25 cellular contexts compared by ENCODE assay signal in genomic region chr2:184091456-184091855, GRCh38.
DNase-seq lines count a peak whose midpoint lies in the region; ATAC-seq, FAIRE-seq and TF ChIP-seq lines count a peak whose summit lies in the region.
"Had no signal": no experiment of that assay in that cellular context is flagged by ENCODE, and none has a peak within 500 bp of the region (broad histone marks: within the 10 kb centered on the region; RNA-seq: fewer than 3 reads in every experiment).

No MANE protein-coding gene starts in this region.

- intact Hi-C loops in HepG2 (cut with micrococcal nuclease; ENCODE audit: unreplicated experiment), result no loop called here
- intact Hi-C loops in right lobe of liver (cut with DNase I), result no loop called here
- intact Hi-C loops in PC-9 (cut with micrococcal nuclease; ENCODE audit: unreplicated experiment), result no loop called here

- no peak overlapping the region for H3K4me3 ChIP-seq in HepG2 (replicated peaks in 1 of 3; ENCODE audit: insufficient read depth in 1 of 3, low read depth in 2 of 3, low read length in 3 of 3)
- H3K4me3 ChIP-seq in right lobe of liver, result no peak overlapping the region
- H3K4me3 ChIP-seq in PC-9, result no peak overlapping the region
- H3K4me3 ChIP-seq: BLaER1, GM12878 had no signal

- WGBS in HepG2 (ENCODE audit: low lambda C conversion rate), result under 1% methylated on average over 3 of the region's 3 CpGs
- WGBS in right lobe of liver (ENCODE audit: insufficient coverage, low coverage, low lambda C conversion rate, missing lambda C conversion rate), result 40% methylated on average over 3 of the region's 3 CpGs

- H4K20me1 ChIP-seq in HepG2 (ENCODE audit: insufficient read depth, low read length) (no peaks in the 10 kb centered on the region; the same call in 1 of the 2 replicates), PC-9 (ENCODE audit: insufficient read depth) (no peaks in the 10 kb centered on the region)
- H4K20me1 ChIP-seq: BLaER1 had no signal

- H3F3A ChIP-seq in PC-9 (ENCODE audit: insufficient read depth, low read depth), result no peaks in the 10 kb centered on the region

- H3K27me3 Mint-ChIP-seq in activated T-helper 17 cell treated with anti-CD3 and anti-CD28 coated beads, Interleukin-2, amount 50 U/mL, for 72 hours, result no peaks in the 10 kb centered on the region
- no peaks in the 10 kb centered on the region for H3K27me3 Mint-ChIP-seq in T-helper 2 cell treated with Interferon-gamma antibody and Interleukin-4, amounts not matched to agents 5 μg/mL and 100 μg/mL, for 36 hours (ENCODE audit: low read depth)
- H3K27me3 Mint-ChIP-seq: CD4-positive, alpha-beta memory T cell; CD4-positive, CD25-positive, alpha-beta regulatory T cell; CD8-positive, alpha-beta memory T cell had no signal

- H3K4me2 ChIP-seq in HepG2 (ENCODE audit: low read depth, low read length) (no peak overlapping the region), PC-9 (no peak overlapping the region)
- H3K4me2 ChIP-seq: BLaER1 had no signal

- no peak for TF ChIP-seq CTCF in HepG2 (CRISPR knock-in tag; IDR thresholded peaks at IDR 0.05)
- TF ChIP-seq CTCF in right lobe of liver (IDR thresholded peaks at IDR 0.05), result no peak
- TF ChIP-seq CTCF in PC-9 (conservative IDR thresholded peaks at IDR 0.05), result no peak

- no peak overlapping the region for H3K4me3 Mint-ChIP-seq in activated T-helper 17 cell treated with anti-CD3 and anti-CD28 coated beads, Interleukin-2, amount 50 U/mL, for 72 hours
- H3K4me3 Mint-ChIP-seq in T-helper 2 cell treated with Interferon-gamma antibody and Interleukin-4, amounts not matched to agents 5 μg/mL and 100 μg/mL, for 36 hours, result no peak overlapping the region
- H3K4me3 Mint-ChIP-seq: CD14-positive monocyte; CD4-positive, alpha-beta memory T cell; CD4-positive, CD25-positive, alpha-beta regulatory T cell; CD8-positive, alpha-beta memory T cell had no signal

- no peaks in the 10 kb centered on the region for H3K9me2 ChIP-seq in PC-9 (ENCODE audit: insufficient read depth)

- in situ Hi-C loops in HepG2 (cut with HindIII; ENCODE audit: extremely low pct_ligation_motif_present, low pct_unique_long_range_greater_than_20kb), result no loop called here

- no peak overlapping the region for H3K27ac Mint-ChIP-seq in activated T-helper 17 cell treated with anti-CD3 and anti-CD28 coated beads, Interleukin-2, amount 50 U/mL, for 72 hours
- H3K27ac Mint-ChIP-seq in T-helper 2 cell treated with Interferon-gamma antibody and Interleukin-4, amounts not matched to agents 5 μg/mL and 100 μg/mL, for 36 hours, result no peak overlapping the region
- H3K27ac Mint-ChIP-seq: CD14-positive monocyte; CD4-positive, alpha-beta memory T cell; CD4-positive, CD25-positive, alpha-beta regulatory T cell; CD8-positive, alpha-beta memory T cell had no signal

- POLR2A ChIA-PET in HepG2 (lab: Yijun Ruan, JAX), result no interaction called here
- POLR2A ChIA-PET in PC-9 (lab: Charles Lee; ENCODE audit: unreplicated experiment), result no interaction called here

- no peaks in the 10 kb centered on the region for H3K4me1 Mint-ChIP-seq in activated T-helper 17 cell treated with anti-CD3 and anti-CD28 coated beads, Interleukin-2, amount 50 U/mL, for 72 hours
- no peaks in the 10 kb centered on the region for H3K4me1 Mint-ChIP-seq in T-helper 2 cell treated with Interferon-gamma antibody and Interleukin-4, amounts not matched to agents 5 μg/mL and 100 μg/mL, for 36 hours (ENCODE audit: low read depth)
- H3K4me1 Mint-ChIP-seq: CD14-positive monocyte; CD4-positive, alpha-beta memory T cell; CD4-positive, CD25-positive, alpha-beta regulatory T cell; CD8-positive, alpha-beta memory T cell had no signal

- no peak overlapping the region for H3K27ac ChIP-seq in HepG2 (ENCODE audit: extremely low read length, insufficient read depth, low read length)
- no peak overlapping the region for H3K27ac ChIP-seq in right lobe of liver
- no peak overlapping the region for H3K27ac ChIP-seq in PC-9
- H3K27ac ChIP-seq: 22Rv1, BLaER1 had no signal

- no peaks in the 10 kb centered on the region for H3K9me3 Mint-ChIP-seq in activated T-helper 17 cell treated with anti-CD3 and anti-CD28 coated beads, Interleukin-2, amount 50 U/mL, for 72 hours
- H3K9me3 Mint-ChIP-seq in T-helper 2 cell treated with Interferon-gamma antibody and Interleukin-4, amounts not matched to agents 5 μg/mL and 100 μg/mL, for 36 hours, result peaks cover 6% of the 10 kb centered on the region

- DNase-seq in HepG2 (ENCODE audit: low spot score) (no peak), right lobe of liver (no peak), PC-9 (no peak)
- no peak for DNase-seq in T-helper 2 cell treated with Interferon-gamma antibody and Interleukin-4, amounts not matched to agents 5 μg/mL and 100 μg/mL, for 36 hours (ENCODE audit: low spot score)
- DNase-seq: ACHN; BE2C; C1 segment of cervical spinal cord; CD4-positive, alpha-beta memory T cell; CD4-positive, CD25-positive, alpha-beta regulatory T cell; CD8-positive, alpha-beta memory T cell; COR-L47; DMS 273 treated with DMSO at 0.1 percent for 48 hours; DMS153; DMS53; DMS79; DND-41; EL; GDM1 had no signal

- CTCF ChIA-PET in HepG2 (lab: Yijun Ruan, JAX; ENCODE audit: low intra/inter-chr PET ratio, low total read pairs) (no interaction called here), PC-9 (lab: Charles Lee) (no interaction called here)

- H3K4me1 ChIP-seq in HepG2 (ENCODE audit: insufficient read depth, low read length) (no peaks in the 10 kb centered on the region), right lobe of liver (no peaks in the 10 kb centered on the region), PC-9 (replicated peaks; ENCODE audit: insufficient read depth) (no peaks in the 10 kb centered on the region)
- H3K4me1 ChIP-seq: BE2C, BLaER1 had no signal

- H3K36me3 ChIP-seq in HepG2 (replicated peaks in 1 of 2; ENCODE audit: control insufficient read depth in 1 of 2, insufficient read depth in 2 of 2, low read length in 2 of 2) (no peaks in the 10 kb centered on the region), right lobe of liver (no peaks in the 10 kb centered on the region), PC-9 (ENCODE audit: low read depth) (no peaks in the 10 kb centered on the region)
- H3K36me3 ChIP-seq: BE2C, BLaER1 had no signal

- TF ChIP-seq POLR2A in HepG2 (IDR thresholded peaks at IDR 0.05; ENCODE audit: insufficient read depth in 1 of 2, low read depth in 2 of 2, low read length in 2 of 2) (no peak), right lobe of liver (IDR thresholded peaks at IDR 0.05) (no peak)

- no peak for TF ChIP-seq EP300 in HepG2 (IDR thresholded peaks at IDR 0.05; ENCODE audit: low read depth in 2 of 2, low read length in 2 of 2)
- TF ChIP-seq EP300 in HepG2 (CRISPR knock-in tag; IDR thresholded peaks at IDR 0.05; ENCODE audit: borderline replicate concordance), result no peak

- H3K27me3 ChIP-seq in HepG2 (ENCODE audit: control insufficient read depth in 1 of 2, insufficient read depth in 2 of 2, low read length in 2 of 2) (no peaks in the 10 kb centered on the region), right lobe of liver (no peaks in the 10 kb centered on the region), PC-9 (ENCODE audit: insufficient read depth, low read depth) (no peaks in the 10 kb centered on the region)
- H3K27me3 ChIP-seq: BE2C, BLaER1 had no signal

- H3K79me2 ChIP-seq in HepG2 (ENCODE audit: insufficient read depth, low read length) (no peaks in the 10 kb centered on the region), PC-9 (ENCODE audit: low read depth) (no peaks in the 10 kb centered on the region)

- H2AFZ ChIP-seq in HepG2 (ENCODE audit: low read length), result no peak overlapping the region
- H2AFZ ChIP-seq in PC-9, result 0 out of 2 replicates have a peak overlapping the region, but pooled peaks have one; percentile 3

- ATAC-seq in HepG2 (no peak), right lobe of liver (no peak)
- ATAC-seq in activated T-helper 17 cell treated with anti-CD3 and anti-CD28 coated beads, Interleukin-2, amount 50 U/mL, for 72 hours (replicated peaks), result no peak
- ATAC-seq: GM12878 had no signal

- H3K9me3 ChIP-seq in HepG2 (ENCODE audit: low read length) (no peaks in the 10 kb centered on the region), right lobe of liver (no peaks in the 10 kb centered on the region), PC-9 (ENCODE audit: insufficient read depth, low read depth) (no peaks in the 10 kb centered on the region)
- H3K9me3 ChIP-seq: BE2C, BLaER1 had no signal

- no peaks in the 10 kb centered on the region for H3K36me3 Mint-ChIP-seq in activated T-helper 17 cell treated with anti-CD3 and anti-CD28 coated beads, Interleukin-2, amount 50 U/mL, for 72 hours (ENCODE audit: low read depth)
- H3K36me3 Mint-ChIP-seq in T-helper 2 cell treated with Interferon-gamma antibody and Interleukin-4, amounts not matched to agents 5 μg/mL and 100 μg/mL, for 36 hours (ENCODE audit: low read depth), result no peaks in the 10 kb centered on the region
- H3K36me3 Mint-ChIP-seq: CD14-positive monocyte; CD4-positive, alpha-beta memory T cell; CD4-positive, CD25-positive, alpha-beta regulatory T cell; CD8-positive, alpha-beta memory T cell had no signal

- FAIRE-seq in HepG2 (lab: Jason Lieb, UNC), result no peak
- FAIRE-seq: GM12878, GM12892, GM18507 had no signal

- no peak for TF ChIP-seq RAD21 in HepG2 (CRISPR knock-in tag; IDR thresholded peaks at IDR 0.05)

- no peak overlapping the region for H3K9ac ChIP-seq in HepG2 (ENCODE audit: insufficient read depth, low read depth, low read length)
- H3K9ac ChIP-seq: BLaER1 had no signal

- no TSS peak for BruUV-seq in HepG2 (replicated peaks; lab: Mats Ljungman, UMichigan)
- no TSS peak for BruUV-seq in PC-9 (replicated peaks; lab: Mats Ljungman, UMichigan)

TF ChIP-seq in HepG2, 621 proteins besides CTCF, POLR2A, EP300 and RAD21:
- TF ChIP-seq ZNF781 (CRISPR knock-in tag; IDR thresholded peaks at IDR 0.05; ENCODE audit: borderline replicate concordance, not compliant biosample characterization) (no peak), MAFK (conservative IDR thresholded peaks at IDR 0.05 in 1 of 2, IDR thresholded peaks at IDR 0.05 in 1 of 2; ENCODE audit: low read length in 2 of 2) (peak; percentile 54 to 76), MAFF (IDR thresholded peaks at IDR 0.05; ENCODE audit: low read depth, low read length) (peak; percentile 53)
